In genomic region chr10:6237189-6237496, GRCh38 we compare ENCODE assay signal across 13 cellular contexts.
"Had no signal": no experiment of that assay in that cellular context is flagged by ENCODE, and none has a peak within 500 bp of the region (broad histone marks: within the 10 kb centered on the region; RNA-seq: fewer than 3 reads in every experiment).

No MANE protein-coding gene starts in this region.

- H3K27me3 ChIP-seq: ascending aorta, testis had no signal

- ATAC-seq: left lobe of liver; natural killer cell; sciatic nerve; stimulated activated naive CD8-positive, alpha-beta T cell treated with anti-CD3 and anti-CD28 coated beads, Interleukin-15, Interleukin-2, amounts not matched to agents 100 U/mL and 50 U/mL, for 24 hours had no signal

- H3K4me1 ChIP-seq: ascending aorta had no signal

- H3K9me3 ChIP-seq: ascending aorta, testis had no signal

- H3K4me3 ChIP-seq: ascending aorta, testis had no signal

- FAIRE-seq: colon, islet of Langerhans had no signal

- H3K27ac ChIP-seq: testis had no signal

- DNase-seq: activated effector memory CD4-positive, alpha-beta T cell treated with Interleukin-2 at 50 U/mL for 16 hours; foreskin melanocyte; mammary epithelial cell; natural killer cell; stimulated activated CD4-positive, alpha-beta T cell treated with anti-CD3 and anti-CD28 coated beads, Interleukin-12 subunit alpha, Interleukin-12 subunit beta, amount 100 ng/mL, for 4 hours; stimulated activated naive CD8-positive, alpha-beta T cell treated with anti-CD3 and anti-CD28 coated beads, Interleukin-15, Interleukin-2, amounts not matched to agents 100 U/mL and 50 U/mL, for 24 hours; T-helper 9 cell; testis had no signal
